In genomic region chr1:1630191-1630964, GRCh38 we compare ENCODE assay signal across 8 cellular contexts. TPM values are rescaled to one million over a fixed set of nuclear protein-coding genes. Genes with fewer than 3 reads are reported as not detected.
A peak's percentile ranks its signal among the peaks of the same experiment; 100 is the strongest.
DNase-seq lines count a peak whose midpoint lies in the region; ATAC-seq and TF ChIP-seq lines count a peak whose summit lies in the region.

No MANE protein-coding gene starts in this region.

- no peak overlapping the region for H3K27ac ChIP-seq in RWPE2 (ENCODE audit: poor library complexity, severe bottlenecking)

- no peaks in the 10 kb centered on the region for H3K36me3 ChIP-seq in RWPE2 (ENCODE audit: low read depth)

- H3K9me3 Mint-ChIP-seq in HFFc6 = no peaks in the 10 kb centered on the region

- peaks cover 1% of the 10 kb centered on the region; the same call in 1 of the 2 replicates for H3K27me3 Mint-ChIP-seq in HFFc6 (ENCODE audit: insufficient read depth)

- H3K4me3 ChIP-seq in RWPE2 (ENCODE audit: severe bottlenecking) = no peak overlapping the region

- no peaks in the 10 kb centered on the region for H3K36me3 Mint-ChIP-seq in HFFc6 (ENCODE audit: low read depth)

- H3K27me3 ChIP-seq in RWPE2 (ENCODE audit: insufficient read depth, poor library complexity, severe bottlenecking) = peaks cover 18% of the 10 kb centered on the region

- TF ChIP-seq CTCF in RWPE2 (IDR thresholded peaks at IDR 0.05; ENCODE audit: poor library complexity, severe bottlenecking) (no peak), HFFc6 (IDR thresholded peaks at IDR 0.05) (no peak)

- no peaks in the 10 kb centered on the region for H3K9me3 ChIP-seq in RWPE2 (ENCODE audit: severe bottlenecking)

- H3K27ac Mint-ChIP-seq in HFFc6 = no peak overlapping the region

- H3K4me3 Mint-ChIP-seq in HFFc6 = no peak overlapping the region

- no peaks in the 10 kb centered on the region for H3K4me1 ChIP-seq in RWPE2 (ENCODE audit: insufficient read depth, poor library complexity, severe bottlenecking)

- peak; percentile 66 for DNase-seq in RWPE2 (ENCODE audit: low spot score)
- peak; percentile 80 for DNase-seq in activated naive CD8-positive, alpha-beta T cell treated with anti-CD3 and anti-CD28 coated beads, Interleukin-2, amount 50 U/mL, for 16 hours (ENCODE audit: low read depth, low spot score)
- DNase-seq in iPS DF 19.7 (ENCODE audit: low read depth, low spot score) = peak; percentile 72
- DNase-seq in stimulated activated CD4-positive, alpha-beta T cell treated with anti-CD3 and anti-CD28 coated beads, Interleukin-2, amount 100 ng/mL, for 48 hours = peak; percentile 76 to 86
- DNase-seq in HFFc6 = no peak
- DNase-seq in SHP77 (lab: John Stamatoyannopoulos, UW) = no peak

- H3K4me1 Mint-ChIP-seq in HFFc6 (ENCODE audit: low read depth) = no peaks in the 10 kb centered on the region

- ATAC-seq in GM18520 (IDR thresholded peaks at IDR 0.05; ENCODE audit: unreplicated experiment) (peak; percentile 63), HG03196 (IDR thresholded peaks at IDR 0.05; ENCODE audit: unreplicated experiment) (peak; percentile 60), RWPE2 (ENCODE audit: low read depth) (no peak; the same call in 2 of the 3 replicates)

RNA-seq across cellular contexts. Expression of gene MMP23B, which starts 1.6 kb away (rescaled TPM):
- 1 to 10 TPM; 2.8 to 7.1 (median 5.1) TPM for total RNA-seq in HFFc6 (2021; fragmentation: NEBNext Ultra II Directional; extraction: Animal tissue kit (Norgen Biotek cat#: 25700))

RNA-seq across cellular contexts. Expression of gene MIB2, which starts 15.1 kb away (rescaled TPM):
- total RNA-seq in HFFc6 (2021; fragmentation: NEBNext Ultra II Directional; extraction: Animal tissue kit (Norgen Biotek cat#: 25700)) = 10 to 100 TPM; 41.9 to 62.8 (median 44.0) TPM

RNA-seq across cellular contexts. Expression of gene CDK11B, which starts 28.4 kb away (rescaled TPM):
- 10 to 100 TPM; 21.6 to 27.5 (median 24.8) TPM for total RNA-seq in HFFc6 (2021; fragmentation: NEBNext Ultra II Directional; extraction: Animal tissue kit (Norgen Biotek cat#: 25700))

RNA-seq across cellular contexts. Expression of gene FNDC10, which starts 30.4 kb away (rescaled TPM):
- total RNA-seq in HFFc6 (2021; fragmentation: NEBNext Ultra II Directional; extraction: Animal tissue kit (Norgen Biotek cat#: 25700)) = 1 to 10 TPM; 1.6 to 4.0 (median 2.0) TPM

RNA-seq across cellular contexts. Expression of gene SSU72, which starts 55.7 kb away (rescaled TPM):
- total RNA-seq in HFFc6 (2021; fragmentation: NEBNext Ultra II Directional; extraction: Animal tissue kit (Norgen Biotek cat#: 25700)) = 100 to 1,000 TPM; 132 to 156 (median 137) TPM

Comparison
In these comparisons a context has a peak if more than half of its experiments do, and no peak if none do; other contexts are left out.
1. DNase-seq: peak in RWPE2 (single experiment), activated naive CD8-positive, alpha-beta T cell treated with anti-CD3 and anti-CD28 coated beads, Interleukin-2, amount 50 U/mL, for 16 hours (single experiment), iPS DF 19.7 (single experiment) and stimulated activated CD4-positive, alpha-beta T cell treated with anti-CD3 and anti-CD28 coated beads, Interleukin-2, amount 100 ng/mL, for 48 hours (2 of 2); none in HFFc6 (single experiment) and SHP77 (0 of 2).